1 cellular context compared by ENCODE assay signal in genomic region chr1:26419494-26419893, GRCh38.
TF ChIP-seq lines count a peak whose summit lies in the region.

No MANE protein-coding gene starts in this region.

TF ChIP-seq in H1, 55 proteins besides CTCF, POLR2A, EP300 and RAD21:
- TF ChIP-seq CTBP2 (IDR thresholded peaks at IDR 0.05; ENCODE audit: borderline replicate concordance, insufficient read depth, insufficient read length, low read length) (no peak), NANOG (IDR thresholded peaks at IDR 0.05; ENCODE audit: insufficient read depth, low read depth, low read length, poor library complexity, severe bottlenecking) (no peak), USF2 (IDR thresholded peaks at IDR 0.05; ENCODE audit: low read length) (no peak), SRF (IDR thresholded peaks at IDR 0.05; ENCODE audit: low read depth, low read length) (no peak), ATF2 (IDR thresholded peaks at IDR 0.05; ENCODE audit: low read length) (0 out of 2 replicates have a peak, but pooled peaks have one; percentile 2), SP2 (IDR thresholded peaks at IDR 0.05; ENCODE audit: low read length) (no peak)
TF ChIP-seq in H1: peak in this region for 1.
